ENCODE assay signal across 2 cellular contexts in genomic region chr5:168580779-168581469, GRCh38. TPM values are rescaled to one million over a fixed set of nuclear protein-coding genes. Genes with fewer than 3 reads are reported as not detected.
"Had no signal": no experiment of that assay in that cellular context is flagged by ENCODE, and none has a peak within 500 bp of the region (broad histone marks: within the 10 kb centered on the region; RNA-seq: fewer than 3 reads in every experiment).

No MANE protein-coding gene starts in this region.

RNA-seq across cellular contexts. Expression of gene FBLL1, which starts 51.8 kb away (rescaled TPM):
- total RNA-seq: left ventricle myocardium superior, upper lobe of right lung had no signal
